ENCODE assay signal across 8 cellular contexts in the genomic region with DNA sequence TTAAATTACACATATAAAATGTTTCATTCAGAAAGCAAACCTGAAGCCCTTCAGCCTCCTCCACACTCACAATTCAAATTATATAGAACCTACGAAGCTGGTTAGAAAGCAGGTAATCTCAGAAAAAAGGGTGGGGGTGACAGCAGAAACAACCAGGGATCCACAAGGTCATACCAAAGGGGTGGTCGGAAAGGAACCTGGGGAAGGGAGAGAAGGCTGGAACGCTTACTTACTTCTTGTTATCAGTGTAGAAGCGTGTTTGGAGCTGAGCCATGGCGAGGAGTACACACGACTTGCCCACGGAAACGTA. TPM values are rescaled to one million over a fixed set of nuclear protein-coding genes. Genes with fewer than 3 reads are reported as not detected.
DNase-seq lines count a peak whose midpoint lies in the region; ATAC-seq and TF ChIP-seq lines count a peak whose summit lies in the region.

No MANE protein-coding gene starts in this region.

- CTCF ChIA-PET in AG04449 (lab: Yijun Ruan, JAX), result interaction anchor here (1.1 to 1.7 kb wide), 4 partner anchors 41 to 904 kb away, joined by 3 to 8 read pairs (median 4); no protein-coding TSS in a partner anchor

- H3K27me3 ChIP-seq in GM23248 (replicated peaks; ENCODE audit: insufficient read depth), result no peaks in the 10 kb centered on the region
- no peaks in the 10 kb centered on the region for H3K27me3 ChIP-seq in right cardiac atrium (ENCODE audit: control insufficient read depth, insufficient read depth)

- H4K20me1 ChIP-seq in GM23248 (ENCODE audit: insufficient read depth), result no peaks in the 10 kb centered on the region

- peaks cover 57% of the 10 kb centered on the region for H3K79me2 ChIP-seq in GM23248 (ENCODE audit: insufficient read depth)

- peak overlapping the region; percentile 91 for H3K4me2 ChIP-seq in GM23248 (ENCODE audit: unreplicated experiment)

- 1 to 2% methylated on average over 8 of the region's 8 CpGs for WGBS in GM23248 (ENCODE audit: low coverage in 1 of 2, low lambda C conversion rate in 2 of 2, missing lambda C conversion rate in 2 of 2), 2 experiments
- 0% methylated on average over 8 of the region's 8 CpGs for WGBS in right cardiac atrium

- no peaks in the 10 kb centered on the region for H3F3A ChIP-seq in GM23248 (ENCODE audit: insufficient read depth)

- peak overlapping the region; percentile 92 for H3K9ac ChIP-seq in GM23248

- H3K9me3 ChIP-seq in GM23248 (ENCODE audit: low read depth) (no peaks in the 10 kb centered on the region), right cardiac atrium (ENCODE audit: control insufficient read depth, low read length) (no peaks in the 10 kb centered on the region)

- TF ChIP-seq CTCF in AG04449 (IDR thresholded peaks at IDR 0.05; ENCODE audit: insufficient read depth, low read length, missing control alignments) (no peak), WI38 (IDR thresholded peaks at IDR 0.05; ENCODE audit: low read depth, low read length) (no peak)

- POLR2A ChIA-PET in AG04449 (lab: Yijun Ruan, JAX), result interaction anchor here (0.7 kb wide), 1 partner anchor 36 kb away, joined by 3 read pairs; no protein-coding TSS in a partner anchor

- in situ Hi-C loops in GM23248 (cut with MboI), result no loop called here

- intact Hi-C loops in right cardiac atrium (cut with DNase I), result no loop called here

- H3K4me1 ChIP-seq in GM23248 (ENCODE audit: insufficient read depth) (peaks cover 8% of the 10 kb centered on the region), right cardiac atrium (ENCODE audit: control insufficient read depth, insufficient read depth, low read length) (no peaks in the 10 kb centered on the region)

- peak overlapping the region; percentile 98 for H2AFZ ChIP-seq in GM23248

- H3K27ac ChIP-seq in GM23248, result peak overlapping the region; percentile 85
- H3K27ac ChIP-seq in right cardiac atrium (ENCODE audit: low read length), result peak overlapping the region; percentile 79

- H3K9me2 ChIP-seq in GM23248 (ENCODE audit: insufficient read depth), result no peaks in the 10 kb centered on the region

- DNase-seq in AG04449 (ENCODE audit: low read depth, low spot score) (no peak), GM23248 (no peak), right cardiac atrium (no peak), islet precursor cell (no peak), activated gamma-delta T cell (lab: John Stamatoyannopoulos, UW) (no peak)
- no peak for DNase-seq in stimulated activated naive CD8-positive, alpha-beta T cell treated with anti-CD3 and anti-CD28 coated beads, Interleukin-15, Interleukin-2, amounts not matched to agents 100 U/mL and 50 U/mL, for 24 hours
- no peak for DNase-seq in activated CD8-positive, alpha-beta memory T cell treated with anti-CD3 and anti-CD28 coated beads for 24 hours

- H3K36me3 ChIP-seq in GM23248 (ENCODE audit: low read depth), result 0 out of 2 replicates have a peak, but pooled peaks cover 3% of the 10 kb centered on the region

- ATAC-seq in right cardiac atrium, result no peak
- peak; percentile 2 for ATAC-seq in stimulated activated naive CD8-positive, alpha-beta T cell treated with anti-CD3 and anti-CD28 coated beads, Interleukin-15, Interleukin-2, amounts not matched to agents 100 U/mL and 50 U/mL, for 24 hours

- H3K4me3 ChIP-seq in AG04449 (ENCODE audit: low read depth, low read length) (peak overlapping the region; percentile 99), GM23248 (peak overlapping the region; percentile 92), WI38 (ENCODE audit: low read depth, low read length) (peak overlapping the region; percentile 96), right cardiac atrium (ENCODE audit: low read length) (peak overlapping the region; percentile 99)

RNA-seq across cellular contexts. Expression of a gene that starts 0.3 kb away (rescaled TPM):
- 16.2 and 45.8 TPM in 2 replicates for total RNA-seq in GM23248 (2014; rRNA removed; shearing (Covaris generic))
- polyA plus RNA-seq in GM23248 (2016; fragmentation: Nextera tagmentation; extraction: Ambion mirVana), result 60.3 and 66.1 TPM in 2 replicates
- 10 to 100 TPM; 39.7 to 57.5 (median 54.1) TPM for total RNA-seq in right cardiac atrium
- polyA plus RNA-seq in right cardiac atrium, result 29.4 TPM

RNA-seq across cellular contexts. Expression of a gene that starts 0.9 kb away (rescaled TPM):
- total RNA-seq in GM23248 (2014; rRNA removed; shearing (Covaris generic)), result 8.1 and 9.5 TPM in 2 replicates
- polyA plus RNA-seq in GM23248 (2016; fragmentation: Nextera tagmentation; extraction: Ambion mirVana), result 4.3 and 4.8 TPM in 2 replicates
- 10 to 100 TPM in 1 of 4 donors, 1 to 10 TPM in 3; 7.4 to 10.2 (median 9.3) TPM for total RNA-seq in right cardiac atrium
- 2.8 TPM for polyA plus RNA-seq in right cardiac atrium

RNA-seq across cellular contexts. Expression of a gene that starts 39.6 kb away (rescaled TPM):
- total RNA-seq in GM23248 (2014; rRNA removed; shearing (Covaris generic)), result 5.4 and 8.1 TPM in 2 replicates
- polyA plus RNA-seq in GM23248 (2016; fragmentation: Nextera tagmentation; extraction: Ambion mirVana), result 3.4 and 3.8 TPM in 2 replicates
- 10 to 100 TPM in 3 of 4 donors, 1 to 10 TPM in 1; 7.3 to 17.7 (median 12.8) TPM for total RNA-seq in right cardiac atrium
- 5.1 TPM for polyA plus RNA-seq in right cardiac atrium
